Comparison of ENCODE assay signal across 10 cellular contexts in the genomic region with DNA sequence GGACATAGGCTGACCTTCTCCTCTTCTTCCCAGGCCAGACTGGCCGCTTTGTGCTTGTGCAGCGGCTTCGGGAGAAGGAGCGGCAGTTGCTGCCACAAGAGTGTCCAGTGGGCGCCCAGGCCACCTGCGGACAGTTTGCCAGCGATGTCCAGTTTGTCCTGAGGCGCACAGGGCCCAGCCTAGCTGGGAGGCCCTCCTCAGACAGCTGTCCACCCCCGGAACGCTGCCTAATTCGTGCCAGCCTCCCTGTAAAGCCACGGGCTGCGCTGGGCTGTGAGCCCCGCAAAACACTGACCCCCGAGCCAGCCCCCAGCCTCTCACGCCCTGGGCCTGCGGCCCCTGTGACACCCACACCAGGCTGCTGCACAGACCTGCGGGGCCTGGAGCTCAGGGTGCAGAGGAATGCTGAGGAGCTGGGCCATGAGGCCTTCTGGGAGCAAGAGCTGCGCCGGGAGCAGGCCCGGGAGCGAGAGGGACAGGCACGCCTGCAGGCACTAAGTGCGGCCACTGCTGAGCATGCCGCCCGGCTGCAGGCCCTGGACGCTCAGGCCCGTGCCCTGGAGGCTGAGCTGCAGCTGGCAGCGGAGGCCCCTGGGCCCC. TPM values are rescaled to one million over a fixed set of nuclear protein-coding genes. Genes with fewer than 3 reads are reported as not detected.
A peak's percentile ranks its signal among the peaks of the same experiment; 100 is the strongest.
DNase-seq lines count a peak whose midpoint lies in the region; ATAC-seq, FAIRE-seq and TF ChIP-seq lines count a peak whose summit lies in the region.
"Had no signal": no experiment of that assay in that cellular context is flagged by ENCODE, and none has a peak within 500 bp of the region (broad histone marks: within the 10 kb centered on the region; RNA-seq: fewer than 3 reads in every experiment).

No MANE protein-coding gene starts in this region.

- peaks cover 5% of the 10 kb centered on the region; the same call in 1 of the 2 replicates for H3K9me1 ChIP-seq in IMR-90 (ENCODE audit: insufficient read depth, low read length)

- ATAC-seq in IMR-90 (ENCODE audit: low read depth) (no peak), left lobe of liver (no peak), aorta (ENCODE audit: low FRiP score) (no peak)
- ATAC-seq in naive thymus-derived CD8-positive, alpha-beta T cell: no peak

- H3K27ac Mint-ChIP-seq in naive thymus-derived CD8-positive, alpha-beta T cell: no peak overlapping the region

- no TSS peak for BruUV-seq in IMR-90 (replicated peaks; lab: Mats Ljungman, UMichigan)

- intact Hi-C loops in IMR-90 (cut with micrococcal nuclease) (no loop called here), aorta (cut with DNase I) (no loop called here)

- H3K27ac ChIP-seq in C4-2B (peak overlapping the region; percentile 99), IMR-90 (ENCODE audit: insufficient read depth, low read length) (no peak overlapping the region), aorta (ENCODE audit: low read depth in 1 of 2, low read length in 2 of 2) (no peak overlapping the region)

- H2AK5ac ChIP-seq in IMR-90 (ENCODE audit: low read depth, low read length): 0 out of 2 replicates have a peak overlapping the region, but pooled peaks have one; percentile 88

- no peaks in the 10 kb centered on the region for H3K9me3 Mint-ChIP-seq in naive thymus-derived CD8-positive, alpha-beta T cell

- CTCF ChIA-PET in IMR-90 (lab: Yijun Ruan, JAX): no interaction called here

- no peak overlapping the region for H3K18ac ChIP-seq in IMR-90 (ENCODE audit: low read depth, low read length)

- in situ Hi-C loops in IMR-90 (cut with MboI; ENCODE audit: low sequenced_read_pairs): no loop called here

- no peak overlapping the region for H3K56ac ChIP-seq in IMR-90 (ENCODE audit: extremely low read depth, insufficient read depth, low read length)

- H3K4me2 ChIP-seq in IMR-90 (ENCODE audit: low read depth, low read length): no peak overlapping the region; the same call in 1 of the 2 replicates

- WGBS in IMR-90 (ENCODE audit: extremely low coverage in 2 of 2, insufficient read length in 1 of 2), 2 experiments: 93% methylated on average over 13 of the region's 29 CpGs; no CpG with 5 or more reads in 1 of the 2 experiments
- WGBS in aorta, 2 donors: 97% methylated on average over 29 of the region's 29 CpGs

- FAIRE-seq in bronchial epithelial cell (lab: Jason Lieb, UNC): no peak

- no peak overlapping the region for H4K8ac ChIP-seq in IMR-90 (ENCODE audit: low read depth in 2 of 2, low read length in 2 of 2)

- no peak overlapping the region for H2BK20ac ChIP-seq in IMR-90 (ENCODE audit: low read depth, low read length)

- no peak overlapping the region for H3K9ac ChIP-seq in IMR-90 (ENCODE audit: low read depth, low read length)

- H3K4me1 Mint-ChIP-seq in naive thymus-derived CD8-positive, alpha-beta T cell: peaks cover 7 to 22% (median 15%) of the 10 kb centered on the region in 4 donors

- no peak for TF ChIP-seq POLR2A in IMR-90 (IDR thresholded peaks at IDR 0.05; ENCODE audit: low read depth, low read length)

- H3K36me3 ChIP-seq in IMR-90 (ENCODE audit: control insufficient read depth, insufficient read depth, low read length): peaks cover 11% of the 10 kb centered on the region
- H3K36me3 ChIP-seq in bronchial epithelial cell (ENCODE audit: control insufficient read depth, insufficient read depth, low read length): peaks cover 23% of the 10 kb centered on the region
- no peaks in the 10 kb centered on the region for H3K36me3 ChIP-seq in aorta (ENCODE audit: control insufficient read depth in 1 of 2, insufficient read depth in 2 of 2, low read length in 1 of 2)

- TF ChIP-seq CTCF in C4-2B (conservative IDR thresholded peaks at IDR 0.05): no peak
- no peak for TF ChIP-seq CTCF in IMR-90 (conservative IDR thresholded peaks at IDR 0.05; ENCODE audit: low read depth, low read length)
- no peak for TF ChIP-seq CTCF in bronchial epithelial cell (IDR thresholded peaks at IDR 0.05; ENCODE audit: insufficient read depth, low read length, severe bottlenecking)

- no peak overlapping the region for H4K5ac ChIP-seq in IMR-90 (ENCODE audit: low read depth, low read length)

- DNase-seq in IMR-90 (no peak), bronchial epithelial cell (ENCODE audit: low read depth) (no peak), left lobe of liver (ENCODE audit: low spot score) (no peak), aorta (no peak), AG20443 (ENCODE audit: low spot score) (no peak)
- DNase-seq in naive thymus-derived CD8-positive, alpha-beta T cell: no peak
- no peak for DNase-seq in stimulated activated CD4-positive, alpha-beta T cell treated with anti-CD3 and anti-CD28 coated beads, Interleukin-4, amount 100 ng/mL, for 1 hour
- DNase-seq: hippocampal formation; stimulated activated CD4-positive, alpha-beta T cell treated with anti-CD3 and anti-CD28 coated beads, Interleukin-12 subunit alpha, Interleukin-12 subunit beta, amount 100 ng/mL, for 4 hours had no signal

- H2BK15ac ChIP-seq in IMR-90 (ENCODE audit: low read depth, low read length): no peak overlapping the region

- H3K14ac ChIP-seq in IMR-90 (replicated peaks; ENCODE audit: low read depth, low read length): no peak overlapping the region

- H3K4me1 ChIP-seq in IMR-90 (ENCODE audit: control insufficient read depth, insufficient read depth, low read length) (peaks cover 17% of the 10 kb centered on the region), aorta (ENCODE audit: control insufficient read depth in 1 of 2, insufficient read depth in 2 of 2, low read length in 2 of 2) (no peaks in the 10 kb centered on the region)

- no peak overlapping the region for H2AFZ ChIP-seq in IMR-90 (replicated peaks; ENCODE audit: low read length, poor library complexity)

- H3K4me3 ChIP-seq in IMR-90 (ENCODE audit: insufficient read depth, low read depth, low read length) (peak overlapping the region; percentile 97; the same call in 1 of the 2 replicates), bronchial epithelial cell (ENCODE audit: low read depth, low read length) (peak overlapping the region; percentile 70), aorta (ENCODE audit: low read length in 2 of 2) (no peak overlapping the region)

- POLR2A ChIA-PET in IMR-90 (lab: Charles Lee; ENCODE audit: unreplicated experiment): interaction anchor here (0.5 kb wide), 1 partner anchor 163 kb away, joined by 3 read pairs; no protein-coding TSS in a partner anchor
- POLR2A ChIA-PET in naive thymus-derived CD8-positive, alpha-beta T cell (lab: Charles Lee): interaction anchor here (0.8 to 1.8 kb wide), 7 partner anchors 14 to 234 kb away, joined by 3 to 8 read pairs (median 4); a partner anchor contains a TSS

- H3K27me3 Mint-ChIP-seq in naive thymus-derived CD8-positive, alpha-beta T cell: no peaks in the 10 kb centered on the region

- H3K36me3 Mint-ChIP-seq in naive thymus-derived CD8-positive, alpha-beta T cell: peaks cover 0 to 3% (median 0%) of the 10 kb centered on the region in 3 donors

- no peak overlapping the region for H4K91ac ChIP-seq in IMR-90 (ENCODE audit: insufficient read depth, low read depth, low read length)

- H3K9me3 ChIP-seq in IMR-90 (ENCODE audit: control insufficient read depth, insufficient read depth, low read length) (no peaks in the 10 kb centered on the region), aorta (ENCODE audit: control insufficient read depth, low read length) (no peaks in the 10 kb centered on the region)

- no peak overlapping the region for H2BK5ac ChIP-seq in IMR-90 (ENCODE audit: low read depth, low read length, poor library complexity, severe bottlenecking)

- H4K20me1 ChIP-seq in IMR-90 (ENCODE audit: insufficient read depth, low read length): peaks cover 22% of the 10 kb centered on the region

- H3K23ac ChIP-seq in IMR-90 (ENCODE audit: low read depth, low read length): no peak overlapping the region

- TF ChIP-seq RAD21 in IMR-90 (IDR thresholded peaks at IDR 0.05; ENCODE audit: low read length): no peak

- dilution Hi-C loops in IMR-90 (cut with HindIII; ENCODE audit: low sequenced_read_pairs, unreplicated experiment): no loop called here

- no peak overlapping the region for H3K4ac ChIP-seq in IMR-90 (ENCODE audit: low read depth, low read length)

- no peak overlapping the region for H2BK120ac ChIP-seq in IMR-90 (ENCODE audit: low read depth, low read length)

- H3K79me1 ChIP-seq in IMR-90 (ENCODE audit: low read depth in 1 of 2, low read length in 2 of 2): peaks cover 25 to 32% of the 10 kb centered on the region in 2 experiments; a peak in 3 of 4 replicates

- H3K27me3 ChIP-seq in IMR-90 (ENCODE audit: control insufficient read depth, insufficient read depth, low read length) (peaks cover 19% of the 10 kb centered on the region), bronchial epithelial cell (ENCODE audit: control insufficient read depth, insufficient read depth, low read length) (no peaks in the 10 kb centered on the region), aorta (ENCODE audit: control insufficient read depth in 1 of 2, insufficient read depth in 2 of 2, low read length in 1 of 2) (no peaks in the 10 kb centered on the region)

- H2AK9ac ChIP-seq in IMR-90 (replicated peaks; ENCODE audit: low read depth, low read length, poor library complexity): peak overlapping the region; percentile 85

- H3K4me3 Mint-ChIP-seq in naive thymus-derived CD8-positive, alpha-beta T cell: peak overlapping the region in 8 of 10 donors; percentile 82 to 91 (median 86)

RNA-seq across cellular contexts. Expression of a gene that starts 1.4 kb away (rescaled TPM):
- 6.8 and 6.9 TPM in 2 replicates for total RNA-seq in IMR-90 (2012; rRNA removed)
- 18.5 and 24.2 TPM in 2 replicates for polyA plus RNA-seq in IMR-90 (2012; rRNA removed)
- polyA plus RNA-seq in IMR-90 (2012; cell fraction: cytosol; rRNA removed): 22.9 and 28.1 TPM in 2 replicates
- polyA plus RNA-seq in IMR-90 (2012; cell fraction: nucleus; rRNA removed; ENCODE audit: low replicate concordance): 66.1 and 134 TPM in 2 replicates
- 44.4 and 45.5 TPM in 2 replicates for total RNA-seq in bronchial epithelial cell
- 10 to 100 TPM; 33.7 to 37.6 TPM for total RNA-seq in naive thymus-derived CD8-positive, alpha-beta T cell
- polyA plus RNA-seq in naive thymus-derived CD8-positive, alpha-beta T cell: 10 to 100 TPM; 22.5 to 32.3 (median 24.2) TPM
- 36.6 TPM for total RNA-seq in left lobe of liver
- 1 to 10 TPM; 5.6 to 8.5 TPM for total RNA-seq in aorta
- polyA plus RNA-seq in aorta: 1 to 10 TPM; 8.4 to 9.9 TPM

RNA-seq across cellular contexts. Expression of a gene that starts 1.6 kb away (rescaled TPM):
- 0.18 and 0.28 TPM in 2 replicates for total RNA-seq in IMR-90 (2012; rRNA removed)
- polyA plus RNA-seq in IMR-90 (2012; rRNA removed): 1.3 and 2.5 TPM in 2 replicates
- 1.1 and 1.7 TPM in 2 replicates for polyA plus RNA-seq in IMR-90 (2012; cell fraction: cytosol; rRNA removed)
- 22.0 and 37.2 TPM in 2 replicates for polyA plus RNA-seq in IMR-90 (2012; cell fraction: nucleus; rRNA removed; ENCODE audit: low replicate concordance)
- total RNA-seq in bronchial epithelial cell: 0.90 and 1.1 TPM in 2 replicates
- 1 to 10 TPM; 6.5 to 7.2 TPM for total RNA-seq in naive thymus-derived CD8-positive, alpha-beta T cell
- 1 to 10 TPM in 1 of 3 donors, under 1 TPM in 2; 0.96 to 1.9 (median 0.99) TPM for polyA plus RNA-seq in naive thymus-derived CD8-positive, alpha-beta T cell
- 13.4 TPM for total RNA-seq in left lobe of liver
- 1 to 10 TPM; 1.4 to 1.9 TPM for total RNA-seq in aorta
- 1 to 10 TPM; 1.7 to 1.9 TPM for polyA plus RNA-seq in aorta

RNA-seq across cellular contexts. Expression of a gene that starts 14.1 kb away (rescaled TPM):
- total RNA-seq in IMR-90 (2012; rRNA removed): 10.9 and 12.2 TPM in 2 replicates
- polyA plus RNA-seq in IMR-90 (2012; rRNA removed): 17.5 and 23.0 TPM in 2 replicates
- polyA plus RNA-seq in IMR-90 (2012; cell fraction: cytosol; rRNA removed): 16.8 and 17.0 TPM in 2 replicates
- 34.6 and 53.2 TPM in 2 replicates for polyA plus RNA-seq in IMR-90 (2012; cell fraction: nucleus; rRNA removed; ENCODE audit: low replicate concordance)
- 21.1 and 26.1 TPM in 2 replicates for total RNA-seq in bronchial epithelial cell
- total RNA-seq in naive thymus-derived CD8-positive, alpha-beta T cell: 10 to 100 TPM; 48.9 to 54.7 TPM
- polyA plus RNA-seq in naive thymus-derived CD8-positive, alpha-beta T cell: 10 to 100 TPM in 1 of 3 donors, 1 to 10 TPM in 2; 3.5 to 19.8 (median 6.7) TPM
- 25.4 TPM for total RNA-seq in left lobe of liver
- 10 to 100 TPM; 26.6 to 32.4 TPM for total RNA-seq in aorta
- 10 to 100 TPM in 1 of 2 donors, 1 to 10 TPM in 1; 7.6 to 18.1 TPM for polyA plus RNA-seq in aorta

RNA-seq across cellular contexts. Expression of a gene that starts 24.8 kb away (rescaled TPM):
- 0.28 and 0.36 TPM in 2 replicates for total RNA-seq in IMR-90 (2012; rRNA removed)
- 1.3 and 1.7 TPM in 2 replicates for polyA plus RNA-seq in IMR-90 (2012; rRNA removed)
- polyA plus RNA-seq in IMR-90 (2012; cell fraction: cytosol; rRNA removed): 0.73 and 1.4 TPM in 2 replicates
- 5.4 and 11.7 TPM in 2 replicates for polyA plus RNA-seq in IMR-90 (2012; cell fraction: nucleus; rRNA removed; ENCODE audit: low replicate concordance)
- total RNA-seq in bronchial epithelial cell: 0.26 and 0.38 TPM in 2 replicates
- 1 to 10 TPM; 4.4 to 5.2 TPM for total RNA-seq in naive thymus-derived CD8-positive, alpha-beta T cell
- 1 to 10 TPM in 1 of 3 donors, under 1 TPM in 2; 0.32 to 1.1 (median 0.44) TPM for polyA plus RNA-seq in naive thymus-derived CD8-positive, alpha-beta T cell
- 0.93 TPM for total RNA-seq in left lobe of liver
- 1 to 10 TPM; 1.0 to 1.3 TPM for total RNA-seq in aorta
- polyA plus RNA-seq in aorta: 1 to 10 TPM in 1 of 2 donors, under 1 TPM in 1; 0.25 to 1.5 TPM

RNA-seq across cellular contexts. Expression of a gene that starts 26.8 kb away (rescaled TPM):
- total RNA-seq in IMR-90 (2012; rRNA removed) (99.4 and 108 TPM in 2 replicates), bronchial epithelial cell (150 and 199 TPM in 2 replicates), left lobe of liver (12.9 TPM), aorta (10 to 100 TPM; 35.9 to 44.9 TPM)
- polyA plus RNA-seq in IMR-90 (2012; rRNA removed) (123 and 154 TPM in 2 replicates), aorta (100 to 1,000 TPM in 1 of 2 donors, 10 to 100 TPM in 1; 75.9 to 142 TPM)
- polyA plus RNA-seq in IMR-90 (2012; cell fraction: cytosol; rRNA removed): 122 and 126 TPM in 2 replicates
- polyA plus RNA-seq in IMR-90 (2012; cell fraction: nucleus; rRNA removed; ENCODE audit: low replicate concordance): 101 and 217 TPM in 2 replicates
- 10 to 100 TPM; 36.2 to 40.7 TPM for total RNA-seq in naive thymus-derived CD8-positive, alpha-beta T cell
- polyA plus RNA-seq in naive thymus-derived CD8-positive, alpha-beta T cell: 10 to 100 TPM in 2 of 3 donors, 1 to 10 TPM in 1; 8.6 to 26.7 (median 15.3) TPM

Comparison
In these comparisons a context has a peak if more than half of its experiments do, and no peak if none do; other contexts are left out.
1. H3K4me3 ChIP-seq: peak in IMR-90 (single experiment) and bronchial epithelial cell (single experiment); none in aorta (0 of 2).